ENCODE assay signal across 8 cellular contexts in genomic region chr11:35662649-35663407, GRCh38. TPM values are rescaled to one million over a fixed set of nuclear protein-coding genes. Genes with fewer than 3 reads are reported as not detected.
DNase-seq lines count a peak whose midpoint lies in the region; ATAC-seq and TF ChIP-seq lines count a peak whose summit lies in the region.

TSS of gene TRIM44 (plus strand) at chr11:35662775. CDS start at chr11:35663112, 337 bp downstream.

- H3K27ac Mint-ChIP-seq in activated CD4-positive, alpha-beta T cell treated with anti-CD3 and anti-CD28 coated beads, Interleukin-2, amount 10 ng/mL, durations not matched to agents 24 days and 14 days: peak within 1 kb of the TSS; percentile 93

- peak within 1 kb of the TSS; percentile 95 for H3K4me3 Mint-ChIP-seq in activated CD4-positive, alpha-beta T cell treated with anti-CD3 and anti-CD28 coated beads, Interleukin-2, amount 10 ng/mL, durations not matched to agents 24 days and 14 days

- peak within 1 kb of the TSS; percentile 93 for H3K4me3 ChIP-seq in AG09309 (ENCODE audit: control insufficient read depth, low read depth, low read length)

- intact Hi-C loops in activated CD4-positive, alpha-beta T cell treated with anti-CD3 and anti-CD28 coated beads, Interleukin-2, amount 10 ng/mL, durations not matched to agents 24 days and 14 days (cut with micrococcal nuclease): loop anchor here (2.0 to 5.0 kb wide), 3 partner anchors 44 to 1011 kb away; partner anchors contain the start of genes COMMD9 and FJX1

- H3K27me3 Mint-ChIP-seq in activated CD4-positive, alpha-beta T cell treated with anti-CD3 and anti-CD28 coated beads, Interleukin-2, amount 10 ng/mL, durations not matched to agents 24 days and 14 days: peaks cover 16% of the 10 kb centered on the region

- peaks cover 21% of the 10 kb centered on the region for H3K9me3 Mint-ChIP-seq in activated CD4-positive, alpha-beta T cell treated with anti-CD3 and anti-CD28 coated beads, Interleukin-2, amount 10 ng/mL, durations not matched to agents 24 days and 14 days

- H3K4me1 Mint-ChIP-seq in activated CD4-positive, alpha-beta T cell treated with anti-CD3 and anti-CD28 coated beads, Interleukin-2, amount 10 ng/mL, durations not matched to agents 24 days and 14 days: peaks cover 32% of the 10 kb centered on the region

- TF ChIP-seq CTCF in AG09309 (IDR thresholded peaks at IDR 0.05; ENCODE audit: control insufficient read depth, insufficient read depth, low read depth, low read length, missing control alignments): no peak

- DNase-seq in AG09309 (ENCODE audit: low read depth) (peak; percentile 37), NCI-H345 treated with DMSO at 0.1 percent for 48 hours (lab: John Stamatoyannopoulos, UW; ENCODE audit: unreplicated experiment) (peak; percentile 60), cortex of kidney (lab: John Stamatoyannopoulos, UW) (peak; percentile 20), left lobe of liver (ENCODE audit: low spot score) (peak; percentile 84)
- peak; percentile 95 for DNase-seq in activated CD4-positive, alpha-beta T cell treated with anti-CD3 and anti-CD28 coated beads, Interleukin-2, amount 10 ng/mL, durations not matched to agents 24 days and 14 days
- DNase-seq in stimulated activated CD4-positive, alpha-beta T cell treated with anti-CD3 and anti-CD28 coated beads, Interleukin-2, amount 100 ng/mL, for 4 hours (ENCODE audit: low read depth): peak; percentile 85

- H3K36me3 Mint-ChIP-seq in activated CD4-positive, alpha-beta T cell treated with anti-CD3 and anti-CD28 coated beads, Interleukin-2, amount 10 ng/mL, durations not matched to agents 24 days and 14 days (ENCODE audit: low read depth): peaks cover 34% of the 10 kb centered on the region

- ATAC-seq in GM18873 (IDR thresholded peaks at IDR 0.05; ENCODE audit: low FRiP score, unreplicated experiment) (peak; percentile 88), HG03139 (IDR thresholded peaks at IDR 0.05; ENCODE audit: unreplicated experiment) (peak; percentile 87), left lobe of liver (peak; percentile 87)

RNA-seq across cellular contexts. Expression of gene TRIM44, which starts in this region (rescaled TPM):
- 27.3 and 27.8 TPM in 2 replicates for total RNA-seq in activated CD4-positive, alpha-beta T cell treated with anti-CD3 and anti-CD28 coated beads, Interleukin-2, amount 10 ng/mL, durations not matched to agents 24 days and 14 days
- total RNA-seq in left lobe of liver: 30.8 TPM

Comparison
In these comparisons a context has a peak if more than half of its experiments do, and no peak if none do; other contexts are left out.
1. Peak in every context shown above with its lines: DNase-seq, ATAC-seq and H3K4me3 ChIP-seq.
2. DNase-seq: peak in every context shown above with its lines; median percentile 95 in activated CD4-positive, alpha-beta T cell treated with anti-CD3 and anti-CD28 coated beads, Interleukin-2, amount 10 ng/mL, durations not matched to agents 24 days and 14 days; 85 in stimulated activated CD4-positive, alpha-beta T cell treated with anti-CD3 and anti-CD28 coated beads, Interleukin-2, amount 100 ng/mL, for 4 hours; 84 in left lobe of liver; 60 in NCI-H345 treated with DMSO at 0.1 percent for 48 hours; 37 in AG09309; 20 in cortex of kidney.